Comparison of ENCODE assay signal across 2 cellular contexts in the genomic region with DNA sequence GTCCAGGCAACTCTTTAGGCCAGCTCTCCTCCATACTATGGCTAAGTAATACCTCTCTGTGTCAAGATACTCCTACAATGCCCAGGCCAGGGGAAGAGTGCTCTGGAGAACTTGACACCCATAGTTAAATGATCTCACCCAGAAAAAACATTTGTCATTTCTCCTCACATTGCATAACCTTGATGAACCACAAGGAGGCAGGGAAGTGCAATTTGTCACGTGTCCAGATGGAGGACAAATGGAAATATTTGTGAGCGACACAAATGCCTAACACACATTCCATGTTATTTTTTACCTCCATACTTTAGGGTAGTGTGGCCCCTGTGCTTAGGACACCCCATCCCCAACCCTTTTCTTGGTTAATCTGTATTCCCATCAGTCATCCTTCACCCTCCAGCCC.
TF ChIP-seq lines count a peak whose summit lies in the region.

No MANE protein-coding gene starts in this region.

TF ChIP-seq in SK-N-SH, 30 proteins besides CTCF, POLR2A, EP300 and RAD21 (continued from another document):
- TF ChIP-seq, protein P1, sequence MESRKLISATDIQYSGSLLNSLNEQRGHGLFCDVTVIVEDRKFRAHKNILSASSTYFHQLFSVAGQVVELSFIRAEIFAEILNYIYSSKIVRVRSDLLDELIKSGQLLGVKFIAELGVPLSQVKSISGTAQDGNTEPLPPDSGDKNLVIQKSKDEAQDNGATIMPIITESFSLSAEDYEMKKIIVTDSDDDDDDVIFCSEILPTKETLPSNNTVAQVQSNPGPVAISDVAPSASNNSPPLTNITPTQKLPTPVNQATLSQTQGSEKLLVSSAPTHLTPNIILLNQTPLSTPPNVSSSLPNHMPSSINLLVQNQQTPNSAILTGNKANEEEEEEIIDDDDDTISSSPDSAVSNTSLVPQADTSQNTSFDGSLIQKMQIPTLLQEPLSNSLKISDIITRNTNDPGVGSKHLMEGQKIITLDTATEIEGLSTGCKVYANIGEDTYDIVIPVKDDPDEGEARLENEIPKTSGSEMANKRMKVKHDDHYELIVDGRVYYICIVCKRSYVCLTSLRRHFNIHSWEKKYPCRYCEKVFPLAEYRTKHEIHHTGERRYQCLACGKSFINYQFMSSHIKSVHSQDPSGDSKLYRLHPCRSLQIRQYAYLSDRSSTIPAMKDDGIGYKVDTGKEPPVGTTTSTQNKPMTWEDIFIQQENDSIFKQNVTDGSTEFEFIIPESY (IDR thresholded peaks at IDR 0.05; ENCODE audit: borderline replicate concordance, low read depth): no peak
- TF ChIP-seq MXI1 (IDR thresholded peaks at IDR 0.05; ENCODE audit: low read depth, low read length): no peak
- TF ChIP-seq GABPA (IDR thresholded peaks at IDR 0.05; ENCODE audit: low read depth): no peak

TF ChIP-seq in SK-N-SH treated with all-trans-retinoic acid at 6 μM for 48 hours, 23 proteins besides CTCF, POLR2A, EP300 and RAD21 (continued from another document):
- TF ChIP-seq, protein P2, sequence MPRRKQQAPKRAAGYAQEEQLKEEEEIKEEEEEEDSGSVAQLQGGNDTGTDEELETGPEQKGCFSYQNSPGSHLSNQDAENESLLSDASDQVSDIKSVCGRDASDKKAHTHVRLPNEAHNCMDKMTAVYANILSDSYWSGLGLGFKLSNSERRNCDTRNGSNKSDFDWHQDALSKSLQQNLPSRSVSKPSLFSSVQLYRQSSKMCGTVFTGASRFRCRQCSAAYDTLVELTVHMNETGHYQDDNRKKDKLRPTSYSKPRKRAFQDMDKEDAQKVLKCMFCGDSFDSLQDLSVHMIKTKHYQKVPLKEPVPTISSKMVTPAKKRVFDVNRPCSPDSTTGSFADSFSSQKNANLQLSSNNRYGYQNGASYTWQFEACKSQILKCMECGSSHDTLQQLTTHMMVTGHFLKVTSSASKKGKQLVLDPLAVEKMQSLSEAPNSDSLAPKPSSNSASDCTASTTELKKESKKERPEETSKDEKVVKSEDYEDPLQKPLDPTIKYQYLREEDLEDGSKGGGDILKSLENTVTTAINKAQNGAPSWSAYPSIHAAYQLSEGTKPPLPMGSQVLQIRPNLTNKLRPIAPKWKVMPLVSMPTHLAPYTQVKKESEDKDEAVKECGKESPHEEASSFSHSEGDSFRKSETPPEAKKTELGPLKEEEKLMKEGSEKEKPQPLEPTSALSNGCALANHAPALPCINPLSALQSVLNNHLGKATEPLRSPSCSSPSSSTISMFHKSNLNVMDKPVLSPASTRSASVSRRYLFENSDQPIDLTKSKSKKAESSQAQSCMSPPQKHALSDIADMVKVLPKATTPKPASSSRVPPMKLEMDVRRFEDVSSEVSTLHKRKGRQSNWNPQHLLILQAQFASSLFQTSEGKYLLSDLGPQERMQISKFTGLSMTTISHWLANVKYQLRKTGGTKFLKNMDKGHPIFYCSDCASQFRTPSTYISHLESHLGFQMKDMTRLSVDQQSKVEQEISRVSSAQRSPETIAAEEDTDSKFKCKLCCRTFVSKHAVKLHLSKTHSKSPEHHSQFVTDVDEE (CRISPR knock-in tag; IDR thresholded peaks at IDR 0.05): no peak
- no peak for TF ChIP-seq ZNF565 (CRISPR knock-in tag; conservative IDR thresholded peaks at IDR 0.05; ENCODE audit: low read depth)
- no peak for TF ChIP-seq PPARA (CRISPR knock-in tag; IDR thresholded peaks at IDR 0.05; ENCODE audit: borderline replicate concordance)
- TF ChIP-seq ZC3H10 (CRISPR knock-in tag; IDR thresholded peaks at IDR 0.05): no peak
- TF ChIP-seq, protein P3, sequence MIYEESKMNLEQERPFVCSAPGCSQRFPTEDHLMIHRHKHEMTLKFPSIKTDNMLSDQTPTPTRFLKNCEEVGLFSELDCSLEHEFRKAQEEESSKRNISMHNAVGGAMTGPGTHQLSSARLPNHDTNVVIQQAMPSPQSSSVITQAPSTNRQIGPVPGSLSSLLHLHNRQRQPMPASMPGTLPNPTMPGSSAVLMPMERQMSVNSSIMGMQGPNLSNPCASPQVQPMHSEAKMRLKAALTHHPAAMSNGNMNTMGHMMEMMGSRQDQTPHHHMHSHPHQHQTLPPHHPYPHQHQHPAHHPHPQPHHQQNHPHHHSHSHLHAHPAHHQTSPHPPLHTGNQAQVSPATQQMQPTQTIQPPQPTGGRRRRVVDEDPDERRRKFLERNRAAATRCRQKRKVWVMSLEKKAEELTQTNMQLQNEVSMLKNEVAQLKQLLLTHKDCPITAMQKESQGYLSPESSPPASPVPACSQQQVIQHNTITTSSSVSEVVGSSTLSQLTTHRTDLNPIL (CRISPR knock-in tag; IDR thresholded peaks at IDR 0.05; ENCODE audit: low read depth): no peak
- TF ChIP-seq ARNTL (CRISPR knock-in tag; IDR thresholded peaks at IDR 0.05; ENCODE audit: borderline replicate concordance, low read depth): no peak
TF ChIP-seq in SK-N-SH treated with all-trans-retinoic acid at 6 μM for 48 hours: peak in this region for 0.
